Comparison of ENCODE assay signal across 8 cellular contexts in the genomic region with DNA sequence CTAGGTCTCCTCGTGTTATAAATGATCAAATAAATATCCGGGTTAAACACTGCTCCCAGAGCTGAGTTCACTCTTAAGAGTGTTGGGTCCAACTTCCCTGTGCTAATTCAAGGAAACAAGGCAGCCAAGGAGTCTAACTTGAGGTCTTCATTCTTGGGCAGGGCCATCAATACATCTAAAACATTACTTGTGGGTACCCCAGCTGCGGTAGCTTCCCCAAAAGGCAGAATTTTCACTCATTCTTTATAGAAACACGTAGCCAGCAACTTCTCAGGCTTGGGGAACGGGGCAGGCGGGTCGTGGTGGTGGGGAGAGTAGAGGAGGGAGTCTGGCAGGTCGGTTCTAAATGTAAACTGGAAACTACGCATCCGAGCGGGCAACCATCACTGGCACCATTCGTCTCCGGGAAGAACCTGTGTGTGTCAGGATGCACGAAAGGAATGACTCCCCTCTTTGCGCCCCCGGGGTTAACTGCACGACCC. TPM values are rescaled to one million over a fixed set of nuclear protein-coding genes. Genes with fewer than 3 reads are reported as not detected.
DNase-seq lines count a peak whose midpoint lies in the region; ATAC-seq and TF ChIP-seq lines count a peak whose summit lies in the region.

No MANE protein-coding gene starts in this region.

- H3K36me3 ChIP-seq in esophagus squamous epithelium = no peaks in the 10 kb centered on the region

- H3K4me3 Mint-ChIP-seq in natural killer cell treated with Interleukin-12 subunit alpha and Interleukin-12 subunit beta and Interleukin-15 and Interleukin-18, amount 100 ng/mL, for 72 hours = peak overlapping the region; percentile 84

- H3K4me3 ChIP-seq in WI38 (ENCODE audit: low read depth, low read length) (peak overlapping the region; percentile 91), esophagus squamous epithelium (peak overlapping the region; percentile 76 to 93 (median 88))

- intact Hi-C loops in esophagus squamous epithelium (cut with DNase I) = no loop called here

- 3 to 8% methylated on average over 7 to 13 of the region's 17 CpGs for WGBS in esophagus squamous epithelium, 2 donors

- H3K9me3 ChIP-seq in esophagus squamous epithelium = no peaks in the 10 kb centered on the region

- no peaks in the 10 kb centered on the region for H3K27me3 ChIP-seq in esophagus squamous epithelium

- H3K9me3 Mint-ChIP-seq in natural killer cell treated with Interleukin-12 subunit alpha and Interleukin-12 subunit beta and Interleukin-15 and Interleukin-18, amount 100 ng/mL, for 72 hours = no peaks in the 10 kb centered on the region

- ATAC-seq in HG03045 (IDR thresholded peaks at IDR 0.05; ENCODE audit: unreplicated experiment) (peak; percentile 5), HG03571 (IDR thresholded peaks at IDR 0.05; ENCODE audit: unreplicated experiment) (no peak)
- no peak for ATAC-seq in natural killer cell treated with Interleukin-12 subunit alpha and Interleukin-12 subunit beta and Interleukin-15 and Interleukin-18, amount 100 ng/mL, for 72 hours

- peaks cover 29 to 36% of the 10 kb centered on the region in 2 donors for H3K4me1 Mint-ChIP-seq in natural killer cell treated with Interleukin-12 subunit alpha and Interleukin-12 subunit beta and Interleukin-15 and Interleukin-18, amount 100 ng/mL, for 72 hours (ENCODE audit: low read depth in 2 of 2)

- no peak for TF ChIP-seq POLR2A in esophagus squamous epithelium (IDR thresholded peaks at IDR 0.05)

- peaks cover 0 to 45% (median 14%) of the 10 kb centered on the region in 3 donors for H3K4me1 ChIP-seq in esophagus squamous epithelium

- no peaks in the 10 kb centered on the region for H3K27me3 Mint-ChIP-seq in natural killer cell treated with Interleukin-12 subunit alpha and Interleukin-12 subunit beta and Interleukin-15 and Interleukin-18, amount 100 ng/mL, for 72 hours

- H3K27ac ChIP-seq in esophagus squamous epithelium = peak overlapping the region; percentile 91 to 97 (median 96)

- no peak for TF ChIP-seq CTCF in WI38 (IDR thresholded peaks at IDR 0.05; ENCODE audit: low read depth, low read length)
- TF ChIP-seq CTCF in esophagus squamous epithelium (IDR thresholded peaks at IDR 0.05) = no peak

- peak overlapping the region; percentile 90 to 92 for H3K27ac Mint-ChIP-seq in natural killer cell treated with Interleukin-12 subunit alpha and Interleukin-12 subunit beta and Interleukin-15 and Interleukin-18, amount 100 ng/mL, for 72 hours

- DNase-seq in CD1c-positive myeloid dendritic cell (ENCODE audit: extremely low spot score) (peak; percentile 43), esophagus squamous epithelium (lab: John Stamatoyannopoulos, UW) (no peak), NCI-H345 treated with DMSO at 0.1 percent for 48 hours (lab: John Stamatoyannopoulos, UW; ENCODE audit: unreplicated experiment) (no peak), AG08395 (ENCODE audit: low spot score) (no peak)
- no peak for DNase-seq in natural killer cell treated with Interleukin-12 subunit alpha and Interleukin-12 subunit beta and Interleukin-15 and Interleukin-18, amount 100 ng/mL, for 72 hours (ENCODE audit: low spot score)

- no peaks in the 10 kb centered on the region for H3K36me3 Mint-ChIP-seq in natural killer cell treated with Interleukin-12 subunit alpha and Interleukin-12 subunit beta and Interleukin-15 and Interleukin-18, amount 100 ng/mL, for 72 hours

RNA-seq across cellular contexts. Expression of gene METTL9, which starts 0.7 kb away (rescaled TPM):
- total RNA-seq in esophagus squamous epithelium = 100 to 1,000 TPM in 3 of 4 donors, 10 to 100 TPM in 1; 82.3 to 169 (median 140) TPM
- total RNA-seq in natural killer cell treated with Interleukin-12 subunit alpha and Interleukin-12 subunit beta and Interleukin-15 and Interleukin-18, amount 100 ng/mL, for 72 hours = 100 to 1,000 TPM; 104 to 114 TPM

RNA-seq across cellular contexts. Expression of gene IGSF6, which starts 53.7 kb away (rescaled TPM):
- total RNA-seq in esophagus squamous epithelium = 1 to 10 TPM in 2 of 4 donors, under 1 TPM in 2; 0.18 to 3.6 (median 1.3) TPM
- not detected for total RNA-seq in natural killer cell treated with Interleukin-12 subunit alpha and Interleukin-12 subunit beta and Interleukin-15 and Interleukin-18, amount 100 ng/mL, for 72 hours
